12 cellular contexts compared by ENCODE assay signal in the genomic region with DNA sequence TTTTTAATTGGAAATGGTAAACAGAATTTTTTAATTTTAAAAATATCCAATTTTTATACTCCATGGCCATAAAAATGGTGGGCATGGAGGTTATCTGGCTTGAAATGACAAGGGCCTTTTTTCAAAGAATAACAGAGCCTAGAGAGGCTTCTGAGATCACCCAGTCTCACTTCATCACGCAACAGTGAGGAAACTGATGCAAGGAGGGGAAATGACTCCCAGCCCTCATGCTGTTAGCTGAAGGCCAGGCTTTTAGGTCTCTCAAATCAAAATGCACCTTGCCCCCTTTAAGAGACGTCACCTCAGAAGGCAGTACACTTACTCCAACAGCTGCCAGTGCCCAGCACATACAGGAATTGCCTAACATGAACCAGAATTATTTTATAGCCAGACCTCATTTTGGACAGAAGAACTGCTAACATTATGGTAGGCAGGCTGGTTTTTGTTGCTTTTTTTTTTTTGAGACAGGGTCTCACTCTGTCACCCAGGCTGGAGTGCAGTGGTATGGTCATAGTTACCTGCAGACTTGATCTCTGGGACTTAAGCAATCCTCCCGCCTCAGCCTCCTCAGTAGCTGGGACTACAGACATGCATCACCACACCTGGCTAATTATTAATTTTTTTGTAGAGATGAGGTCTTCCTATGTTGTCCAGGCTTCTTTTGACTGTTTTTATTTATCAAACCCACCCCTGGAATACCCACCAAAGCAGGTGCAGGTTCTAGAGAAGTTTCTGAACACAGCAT. TPM values are rescaled to one million over a fixed set of nuclear protein-coding genes. Genes with fewer than 3 reads are reported as not detected.
DNase-seq lines count a peak whose midpoint lies in the region; ATAC-seq, FAIRE-seq and TF ChIP-seq lines count a peak whose summit lies in the region.
"Had no signal": no experiment of that assay in that cellular context is flagged by ENCODE, and none has a peak within 500 bp of the region (broad histone marks: within the 10 kb centered on the region; RNA-seq: fewer than 3 reads in every experiment).

No MANE protein-coding gene starts in this region.

- TF ChIP-seq POLR2A in K562 (conservative IDR thresholded peaks at IDR 0.05) = no peak

- H3K9me2 ChIP-seq in OCI-LY1 (ENCODE audit: low read depth, low read length) = no peaks in the 10 kb centered on the region

- peaks cover 80% of the 10 kb centered on the region for H3K4me1 Mint-ChIP-seq in activated naive CD4-positive, alpha-beta T cell treated with anti-CD3 and anti-CD28 coated beads, Interleukin-2, amount 10 ng/mL, durations not matched to agents 7 days and 5 days
- H3K4me1 Mint-ChIP-seq in stimulated activated effector memory CD8-positive, alpha-beta T cell treated with anti-CD3 and anti-CD28 coated beads, Interleukin-12 subunit alpha, Interleukin-12 subunit beta, amount 100 ng/mL, for 72 hours = peaks cover 32% of the 10 kb centered on the region

- H3K4me1 ChIP-seq in OCI-LY1 (ENCODE audit: insufficient read depth, low read length, severe bottlenecking) (peaks cover 27% of the 10 kb centered on the region), K562 (replicated peaks in 1 of 2; ENCODE audit: control insufficient read depth in 2 of 2, insufficient read depth in 2 of 2, low read length in 2 of 2) (peaks cover 3 to 8% of the 10 kb centered on the region in 2 experiments; a peak in 4 of 5 replicates), smooth muscle cell (ENCODE audit: low read depth) (peaks cover 4% of the 10 kb centered on the region)
- H3K4me1 ChIP-seq: foreskin keratinocyte had no signal

- H3K27me3 ChIP-seq in OCI-LY1 (ENCODE audit: insufficient read depth, low read length) (no peaks in the 10 kb centered on the region), K562 (ENCODE audit: control insufficient read depth in 2 of 2, insufficient read depth in 2 of 2, low read length in 2 of 2) (no peaks in the 10 kb centered on the region), smooth muscle cell (ENCODE audit: low read depth) (no peaks in the 10 kb centered on the region)
- H3K27me3 ChIP-seq: foreskin keratinocyte had no signal

- POLR2A ChIA-PET in K562 (lab: Yijun Ruan, JAX) = no interaction called here

- H4K20me1 ChIP-seq in OCI-LY1 (ENCODE audit: insufficient read depth, low read length) = no peaks in the 10 kb centered on the region
- no peaks in the 10 kb centered on the region for H4K20me1 ChIP-seq in K562 (replicated peaks; ENCODE audit: control insufficient read depth, insufficient read depth, low read length)
- peaks cover 98% of the 10 kb centered on the region for H4K20me1 ChIP-seq in smooth muscle cell (ENCODE audit: low read depth)

- H3F3A ChIP-seq in OCI-LY1 (ENCODE audit: insufficient read depth, low read length) (no peaks in the 10 kb centered on the region), smooth muscle cell (ENCODE audit: low read depth) (peaks cover 5% of the 10 kb centered on the region)

- DNase-seq in activated naive CD4-positive, alpha-beta T cell treated with anti-CD3 and anti-CD28 coated beads, Interleukin-2, amount 10 ng/mL, durations not matched to agents 7 days and 5 days = peak; percentile 60
- DNase-seq in activated naive CD4-positive, alpha-beta T cell treated with Interleukin-2 at 50 U/mL for 16 hours = no peak
- DNase-seq in K562 (ENCODE audit: extremely low read depth in 1 of 4, low spot score in 3 of 4) (no peak), smooth muscle cell (lab: John Stamatoyannopoulos, UW; ENCODE audit: unreplicated experiment) (no peak), ureter (ENCODE audit: low spot score) (no peak)
- DNase-seq in stimulated activated effector memory CD8-positive, alpha-beta T cell treated with anti-CD3 and anti-CD28 coated beads, Interleukin-12 subunit alpha, Interleukin-12 subunit beta, amount 100 ng/mL, for 72 hours (ENCODE audit: low spot score in 2 of 2) = no peak
- DNase-seq: foreskin keratinocyte, substantia nigra, WERI-Rb-1 had no signal

- ATAC-seq in K562 (peak; percentile 88), HG02885 (IDR thresholded peaks at IDR 0.05; ENCODE audit: poor library complexity, unreplicated experiment) (no peak)
- peak; percentile 67 for ATAC-seq in stimulated activated effector memory CD8-positive, alpha-beta T cell treated with anti-CD3 and anti-CD28 coated beads, Interleukin-12 subunit alpha, Interleukin-12 subunit beta, amount 100 ng/mL, for 72 hours
- ATAC-seq: foreskin keratinocyte had no signal

- in situ Hi-C loops in K562 (cut with MboI) = no loop called here

- 39% methylated on average over 3 of the region's 3 CpGs for WGBS in K562 (ENCODE audit: insufficient coverage, low coverage, missing lambda C conversion rate)
- WGBS in smooth muscle cell (ENCODE audit: low lambda C conversion rate) = 73% methylated on average over 3 of the region's 3 CpGs

- BruUV-seq in K562 (replicated peaks; lab: Mats Ljungman, UMichigan) = no TSS peak

- H3K36me3 Mint-ChIP-seq in activated naive CD4-positive, alpha-beta T cell treated with anti-CD3 and anti-CD28 coated beads, Interleukin-2, amount 10 ng/mL, durations not matched to agents 7 days and 5 days = peaks cover 76% of the 10 kb centered on the region
- peaks cover 91% of the 10 kb centered on the region for H3K36me3 Mint-ChIP-seq in stimulated activated effector memory CD8-positive, alpha-beta T cell treated with anti-CD3 and anti-CD28 coated beads, Interleukin-12 subunit alpha, Interleukin-12 subunit beta, amount 100 ng/mL, for 72 hours

- peak; percentile 72; the same call in 1 of the 2 replicates for TF ChIP-seq EP300 in K562 (IDR thresholded peaks at IDR 0.05; ENCODE audit: low read length)

- H3K27me3 Mint-ChIP-seq in activated naive CD4-positive, alpha-beta T cell treated with anti-CD3 and anti-CD28 coated beads, Interleukin-2, amount 10 ng/mL, durations not matched to agents 7 days and 5 days = no peaks in the 10 kb centered on the region

- H3K79me2 ChIP-seq in OCI-LY1 (ENCODE audit: insufficient read depth, low read length) (peaks cover 3% of the 10 kb centered on the region; the same call in 1 of the 2 replicates), K562 (ENCODE audit: control insufficient read depth, insufficient read depth, low read length) (no peaks in the 10 kb centered on the region), smooth muscle cell (ENCODE audit: low read depth) (peaks cover 71% of the 10 kb centered on the region)

- H3K9ac ChIP-seq in OCI-LY1 (ENCODE audit: low read length) (no peak overlapping the region; the same call in 1 of the 2 replicates), K562 (ENCODE audit: insufficient read depth in 1 of 2, low read depth in 2 of 2, low read length in 2 of 2) (no peak overlapping the region), smooth muscle cell (ENCODE audit: low read depth) (no peak overlapping the region)

- H3K36me3 ChIP-seq in OCI-LY1 (ENCODE audit: insufficient read depth, low read length) = peaks cover 19% of the 10 kb centered on the region; the same call in 1 of the 2 replicates
- H3K36me3 ChIP-seq in K562 (ENCODE audit: control insufficient read depth, insufficient read depth, low read length) = no peaks in the 10 kb centered on the region; the same call in 2 of the 3 replicates
- no peaks in the 10 kb centered on the region for H3K36me3 ChIP-seq in smooth muscle cell (ENCODE audit: low read depth)
- H3K36me3 ChIP-seq: WERI-Rb-1 had no signal

- no peak for TF ChIP-seq RAD21 in K562 (CRISPR knock-in tag; conservative IDR thresholded peaks at IDR 0.05 in 1 of 2, IDR thresholded peaks at IDR 0.05 in 1 of 2)

- intact Hi-C loops in K562 (cut with micrococcal nuclease) = no loop called here

- no peaks in the 10 kb centered on the region for H3K9me3 Mint-ChIP-seq in activated naive CD4-positive, alpha-beta T cell treated with anti-CD3 and anti-CD28 coated beads, Interleukin-2, amount 10 ng/mL, durations not matched to agents 7 days and 5 days
- no peaks in the 10 kb centered on the region for H3K9me3 Mint-ChIP-seq in stimulated activated effector memory CD8-positive, alpha-beta T cell treated with anti-CD3 and anti-CD28 coated beads, Interleukin-12 subunit alpha, Interleukin-12 subunit beta, amount 100 ng/mL, for 72 hours

- no peak overlapping the region for H3K4me2 ChIP-seq in OCI-LY1 (ENCODE audit: low read length)
- H3K4me2 ChIP-seq in K562 (ENCODE audit: insufficient read depth, low read length) = no peak overlapping the region
- H3K4me2 ChIP-seq in smooth muscle cell = no peak overlapping the region

- FAIRE-seq in K562 (lab: Jason Lieb, UNC) = no peak

- H3K27ac ChIP-seq in OCI-LY1 (ENCODE audit: low read depth, low read length, poor library complexity, severe bottlenecking) = peak overlapping the region; percentile 18
- H3K27ac ChIP-seq in K562 (ENCODE audit: extremely low read depth, low read depth, low read length) = no peak overlapping the region; the same call in 2 of the 3 replicates
- no peak overlapping the region for H3K27ac ChIP-seq in smooth muscle cell (ENCODE audit: low read depth)
- H3K27ac ChIP-seq: foreskin keratinocyte, WERI-Rb-1 had no signal

- peak overlapping the region; percentile 92 for H3K27ac Mint-ChIP-seq in activated naive CD4-positive, alpha-beta T cell treated with anti-CD3 and anti-CD28 coated beads, Interleukin-2, amount 10 ng/mL, durations not matched to agents 7 days and 5 days
- H3K27ac Mint-ChIP-seq in stimulated activated effector memory CD8-positive, alpha-beta T cell treated with anti-CD3 and anti-CD28 coated beads, Interleukin-12 subunit alpha, Interleukin-12 subunit beta, amount 100 ng/mL, for 72 hours = peak overlapping the region; percentile 40

- CTCF ChIA-PET in activated naive CD4-positive, alpha-beta T cell treated with anti-CD3 and anti-CD28 coated beads, Interleukin-2, amount 10 ng/mL, durations not matched to agents 7 days and 5 days (lab: Charles Lee) = interaction anchor here (0.6 to 2.8 kb wide), 3 partner anchors 8 to 80 kb away, joined by 4 to 10 read pairs (median 6); a partner anchor contains a TSS
- CTCF ChIA-PET in K562 (lab: Yijun Ruan, JAX; ENCODE audit: low intra/inter-chr PET ratio) = no interaction called here

- H2AFZ ChIP-seq in OCI-LY1 (ENCODE audit: low read length) = no peak overlapping the region
- H2AFZ ChIP-seq in K562 (ENCODE audit: low read depth, low read length) = no peak overlapping the region
- no peak overlapping the region for H2AFZ ChIP-seq in smooth muscle cell (ENCODE audit: low read depth)

- peak overlapping the region; percentile 30 for H3K4me3 Mint-ChIP-seq in activated naive CD4-positive, alpha-beta T cell treated with anti-CD3 and anti-CD28 coated beads, Interleukin-2, amount 10 ng/mL, durations not matched to agents 7 days and 5 days
- H3K4me3 Mint-ChIP-seq in stimulated activated effector memory CD8-positive, alpha-beta T cell treated with anti-CD3 and anti-CD28 coated beads, Interleukin-12 subunit alpha, Interleukin-12 subunit beta, amount 100 ng/mL, for 72 hours = no peak overlapping the region

- H3K9me3 ChIP-seq in OCI-LY1 (ENCODE audit: low read length) = no peaks in the 10 kb centered on the region
- no peaks in the 10 kb centered on the region for H3K9me3 ChIP-seq in K562 (replicated peaks; ENCODE audit: control insufficient read depth, insufficient read depth, low read depth, low read length)
- H3K9me3 ChIP-seq in smooth muscle cell (replicated peaks; ENCODE audit: low read depth) = no peaks in the 10 kb centered on the region

- TF ChIP-seq CTCF in OCI-LY1 (IDR thresholded peaks at IDR 0.05; ENCODE audit: low read length) (no peak), K562 (IDR thresholded peaks at IDR 0.05 in 2 of 3, conservative IDR thresholded peaks at IDR 0.05 in 1 of 3; ENCODE audit: insufficient read depth in 2 of 3, low read depth in 1 of 3, low read length in 3 of 3) (no peak), smooth muscle cell (IDR thresholded peaks at IDR 0.05; ENCODE audit: borderline replicate concordance, insufficient read depth, poor library complexity, severe bottlenecking) (no peak)

- H3K9me1 ChIP-seq in K562 (ENCODE audit: control insufficient read depth, insufficient read depth, low read length) = no peaks in the 10 kb centered on the region

- H3K4me3 ChIP-seq in OCI-LY1 (ENCODE audit: low read depth, low read length, poor library complexity, severe bottlenecking) (no peak overlapping the region), K562 (no peak overlapping the region), smooth muscle cell (no peak overlapping the region)

RNA-seq across cellular contexts. Expression of a gene that starts 9.1 kb away (rescaled TPM):
- 1.8 and 11.3 TPM in 2 replicates for total RNA-seq in K562 (2011; cell fraction: chromatin; rRNA removed; ENCODE audit: low replicate concordance)
- total RNA-seq in K562 (2011; cell fraction: nucleolus; rRNA removed) = 6.7 and 7.5 TPM in 2 replicates
- total RNA-seq in K562 (2011; cell fraction: nucleoplasm; rRNA removed) = 4.0 and 6.0 TPM in 2 replicates
- total RNA-seq in K562 (2014; rRNA removed) (3.2 and 4.1 TPM in 2 replicates), K562 (2014; rRNA removed; fragmentation: Illumina TruSeq; extraction: Trizol) (not detected in 2 replicates), K562 (2015; rRNA removed; fragmentation: Illumina TruSeq; extraction: Trizol) (0.57 and 1.1 TPM in 2 replicates), K562 (2021) (5.4 and 6.8 TPM in 2 replicates), smooth muscle cell (9.5 and 15.8 TPM in 2 replicates), ureter (27.2 TPM)
- polyA plus RNA-seq in K562 (2011; rRNA removed) (1.7 and 2.5 TPM in 2 replicates), K562 (2014; fragmentation: Illumina TruSeq; extraction: Trizol) (1.4 TPM in 1 of 2 replicates, not detected in the other), K562 (2014; fragmentation: Nextera tagmentation; extraction: Ambion mirVana) (under 1 TPM; 0.04 to 0.07 TPM), K562 (2014; rRNA removed) (2.9 and 3.8 TPM in 2 replicates), smooth muscle cell (17.1 and 20.8 TPM in 2 replicates)
- polyA plus RNA-seq in K562 (2011; cell fraction: cytosol; rRNA removed) = 2.9 and 5.1 TPM in 2 replicates
- polyA plus RNA-seq in K562 (2011; cell fraction: nucleus; rRNA removed) = 9.6 and 11.4 TPM in 2 replicates
- 2.9 and 15.6 TPM in 2 replicates for polyA plus RNA-seq in K562 (2012)
- polyA minus RNA-seq in K562 (2011; rRNA and poly(A)+ RNA removed) = 0.24 and 0.88 TPM in 2 replicates
- polyA minus RNA-seq in K562 (2011; cell fraction: cytosol; rRNA and poly(A)+ RNA removed) = 1.5 and 2.3 TPM in 2 replicates
- 2.8 and 3.2 TPM in 2 replicates for polyA minus RNA-seq in K562 (2011; cell fraction: nucleus; rRNA and poly(A)+ RNA removed)

RNA-seq across cellular contexts. Expression of a gene that starts 48.4 kb away (rescaled TPM):
- total RNA-seq in K562 (2011; cell fraction: chromatin; rRNA removed; ENCODE audit: low replicate concordance) = 6.4 and 9.0 TPM in 2 replicates
- total RNA-seq in K562 (2011; cell fraction: nucleolus; rRNA removed) = 3.6 and 4.8 TPM in 2 replicates
- 5.1 and 7.9 TPM in 2 replicates for total RNA-seq in K562 (2011; cell fraction: nucleoplasm; rRNA removed)
- total RNA-seq in K562 (2014; rRNA removed) (30.1 and 31.6 TPM in 2 replicates), K562 (2014; rRNA removed; fragmentation: Illumina TruSeq; extraction: Trizol) (37.7 and 45.3 TPM in 2 replicates), K562 (2015; rRNA removed; fragmentation: Illumina TruSeq; extraction: Trizol) (32.8 and 39.0 TPM in 2 replicates), K562 (2021) (26.1 and 29.6 TPM in 2 replicates), smooth muscle cell (10.2 and 19.3 TPM in 2 replicates), ureter (34.4 TPM)
- polyA plus RNA-seq in K562 (2011; rRNA removed) (27.8 and 32.9 TPM in 2 replicates), K562 (2014; fragmentation: Illumina TruSeq; extraction: Trizol) (22.4 and 27.0 TPM in 2 replicates), K562 (2014; fragmentation: Nextera tagmentation; extraction: Ambion mirVana) (10 to 100 TPM; 41.9 to 50.0 TPM), K562 (2014; rRNA removed) (23.4 and 23.5 TPM in 2 replicates), smooth muscle cell (47.3 and 60.0 TPM in 2 replicates)
- 42.7 and 44.7 TPM in 2 replicates for polyA plus RNA-seq in K562 (2011; cell fraction: cytosol; rRNA removed)
- polyA plus RNA-seq in K562 (2011; cell fraction: nucleus; rRNA removed) = 5.8 and 6.4 TPM in 2 replicates
- polyA plus RNA-seq in K562 (2012) = 27.8 and 32.1 TPM in 2 replicates
- polyA minus RNA-seq in K562 (2011; rRNA and poly(A)+ RNA removed) = 18.0 and 19.9 TPM in 2 replicates
- 12.8 and 16.4 TPM in 2 replicates for polyA minus RNA-seq in K562 (2011; cell fraction: cytosol; rRNA and poly(A)+ RNA removed)
- polyA minus RNA-seq in K562 (2011; cell fraction: nucleus; rRNA and poly(A)+ RNA removed) = 5.4 and 6.1 TPM in 2 replicates

RNA-seq across cellular contexts. Expression of a gene that starts 51.9 kb away (rescaled TPM):
- total RNA-seq in K562 (2011; cell fraction: chromatin; rRNA removed; ENCODE audit: low replicate concordance) = not detected in 2 replicates
- total RNA-seq in K562 (2011; cell fraction: nucleolus; rRNA removed) = not detected in 2 replicates
- total RNA-seq in K562 (2011; cell fraction: nucleoplasm; rRNA removed) = not detected in 2 replicates
- total RNA-seq in K562 (2014; rRNA removed) (not detected in 2 replicates), K562 (2014; rRNA removed; fragmentation: Illumina TruSeq; extraction: Trizol) (not detected in 2 replicates), K562 (2015; rRNA removed; fragmentation: Illumina TruSeq; extraction: Trizol) (not detected in 2 replicates), K562 (2021) (not detected in 2 replicates), smooth muscle cell (not detected in 2 replicates), ureter (not detected)
- polyA plus RNA-seq in K562 (2011; rRNA removed) (not detected in 2 replicates), K562 (2014; fragmentation: Illumina TruSeq; extraction: Trizol) (not detected in 2 replicates), K562 (2014; fragmentation: Nextera tagmentation; extraction: Ambion mirVana) (not detected), K562 (2014; rRNA removed) (not detected in 2 replicates), smooth muscle cell (not detected in 2 replicates)
- polyA plus RNA-seq in K562 (2011; cell fraction: cytosol; rRNA removed) = 0.07 TPM in 1 of 2 replicates, not detected in the other
- polyA plus RNA-seq in K562 (2011; cell fraction: nucleus; rRNA removed) = not detected in 2 replicates
- not detected in 2 replicates for polyA plus RNA-seq in K562 (2012)
- not detected in 2 replicates for polyA minus RNA-seq in K562 (2011; rRNA and poly(A)+ RNA removed)
- polyA minus RNA-seq in K562 (2011; cell fraction: cytosol; rRNA and poly(A)+ RNA removed) = not detected in 2 replicates
- not detected in 2 replicates for polyA minus RNA-seq in K562 (2011; cell fraction: nucleus; rRNA and poly(A)+ RNA removed)
- total RNA-seq: foreskin keratinocyte had no signal
- polyA plus RNA-seq: BJ, foreskin keratinocyte had no signal
